29 cellular contexts compared by ENCODE assay signal in genomic region chr6:114659513-114659912, GRCh38.
"Had no signal": no experiment of that assay in that cellular context is flagged by ENCODE, and none has a peak within 500 bp of the region (broad histone marks: within the 10 kb centered on the region; RNA-seq: fewer than 3 reads in every experiment).

No MANE protein-coding gene starts in this region.

- H3K27ac ChIP-seq: colonic mucosa, coronary artery, dorsolateral prefrontal cortex, epithelial cell of prostate, esophagus muscularis mucosa, esophagus squamous epithelium, foreskin keratinocyte, gastrocnemius medialis, gastroesophageal sphincter, heart left ventricle, heart right ventricle, hepatocyte had no signal

- H3K79me2 ChIP-seq: hepatocyte had no signal

- H3K4me2 ChIP-seq: hepatocyte had no signal

- ATAC-seq: effector memory CD8-positive, alpha-beta T cell; esophagus mucosa; foreskin keratinocyte; gastrocnemius medialis; gastroesophageal sphincter; heart left ventricle; heart right ventricle had no signal

- H3K4me1 ChIP-seq: colonic mucosa, esophagus muscularis mucosa, esophagus squamous epithelium, foreskin keratinocyte, gastrocnemius medialis, gastroesophageal sphincter, heart left ventricle, heart right ventricle had no signal

- H3K36me3 ChIP-seq: colonic mucosa, esophagus muscularis mucosa, esophagus squamous epithelium, gastrocnemius medialis, gastroesophageal sphincter, heart left ventricle, heart right ventricle had no signal

- H3K9me3 ChIP-seq: colonic mucosa, gastrocnemius medialis had no signal

- H3K27me3 ChIP-seq: colonic mucosa, dorsolateral prefrontal cortex, esophagus muscularis mucosa, esophagus squamous epithelium, foreskin keratinocyte, gastrocnemius medialis, gastroesophageal sphincter, heart left ventricle, heart right ventricle, hepatocyte had no signal

- FAIRE-seq: colon, endometrium, endothelial cell of umbilical vein, frontal cortex had no signal

- H2AFZ ChIP-seq: hepatocyte had no signal

- DNase-seq: colonic mucosa; cortex of kidney; dermis blood vessel endothelial cell; dorsolateral prefrontal cortex; effector CD4-positive, alpha-beta T cell; effector CD8-positive, alpha-beta T cell; effector memory CD4-positive, alpha-beta T cell; effector memory CD8-positive, alpha-beta T cell; endodermal cell; erythroblast; esophagus squamous epithelium; foreskin fibroblast; foreskin keratinocyte; foreskin melanocyte; gastrocnemius medialis; glutamatergic neuron; head of caudate nucleus; heart left ventricle; heart right ventricle had no signal

- H3K4me3 ChIP-seq: colonic mucosa, coronary artery, dorsolateral prefrontal cortex, esophagus muscularis mucosa, esophagus squamous epithelium, gastrocnemius medialis, gastroesophageal sphincter, heart left ventricle, heart right ventricle, hepatocyte had no signal
